Comparison of ENCODE assay signal across 2 cellular contexts in genomic region chr2:201261471-201261870, GRCh38.
TF ChIP-seq lines count a peak whose summit lies in the region.

No MANE protein-coding gene starts in this region.

TF ChIP-seq in SK-N-SH, 30 proteins besides CTCF, POLR2A, EP300 and RAD21 (continued from another document):
- TF ChIP-seq ZBTB33 (IDR thresholded peaks at IDR 0.05; ENCODE audit: borderline replicate concordance, low read depth), result no peak
- TF ChIP-seq SIN3A (IDR thresholded peaks at IDR 0.05; ENCODE audit: borderline replicate concordance, low read depth, low read length), result no peak
- TF ChIP-seq EZH2phosphoT487 (IDR thresholded peaks at IDR 0.05; ENCODE audit: borderline replicate concordance, low read depth), result no peak
- TF ChIP-seq CHD2 (IDR thresholded peaks at IDR 0.05; ENCODE audit: low read length, partially characterized antibody), result no peak
- no peak for TF ChIP-seq USF1 (IDR thresholded peaks at IDR 0.05; ENCODE audit: borderline replicate concordance, low read depth)
- TF ChIP-seq GATA2 (CRISPR knock-in tag; IDR thresholded peaks at IDR 0.05), result no peak
- no peak for TF ChIP-seq TCF12 (IDR thresholded peaks at IDR 0.05)
- TF ChIP-seq TEAD4 (IDR thresholded peaks at IDR 0.05; ENCODE audit: borderline replicate concordance, insufficient read depth), result no peak

TF ChIP-seq in SK-N-SH treated with all-trans-retinoic acid at 6 μM for 48 hours, 23 proteins besides CTCF, POLR2A, EP300 and RAD21 (continued from another document):
- no peak for TF ChIP-seq PATZ1 (CRISPR knock-in tag; IDR thresholded peaks at IDR 0.05; ENCODE audit: borderline replicate concordance)
- TF ChIP-seq POU6F1 (CRISPR knock-in tag; IDR thresholded peaks at IDR 0.05; ENCODE audit: borderline replicate concordance, low read depth), result no peak
- no peak for TF ChIP-seq ZNF8 (CRISPR knock-in tag; IDR thresholded peaks at IDR 0.05)
- no peak for TF ChIP-seq CSRNP3 (CRISPR knock-in tag; IDR thresholded peaks at IDR 0.05)
